In genomic region chrX:15914486-15914885, GRCh38 we compare ENCODE assay signal across 26 cellular contexts.
"Had no signal": no experiment of that assay in that cellular context is flagged by ENCODE, and none has a peak within 500 bp of the region (broad histone marks: within the 10 kb centered on the region; RNA-seq: fewer than 3 reads in every experiment).

No MANE protein-coding gene starts in this region.

- H3K27me3 ChIP-seq: neural progenitor cell, right atrium auricular region, suprapubic skin, transverse colon, upper lobe of right lung, uterus had no signal

- H3K36me3 ChIP-seq: neural progenitor cell, prostate gland, right atrium auricular region, suprapubic skin, transverse colon, upper lobe of right lung, uterus had no signal

- H3K9ac ChIP-seq: neural progenitor cell, parathyroid adenoma had no signal

- H3K9me3 ChIP-seq: mucosa of descending colon, prostate gland, suprapubic skin, transverse colon, upper lobe of right lung, uterus had no signal

- H3K79me2 ChIP-seq: parathyroid adenoma had no signal

- H3K4me3 ChIP-seq: dorsolateral prefrontal cortex, lung, mucosa of descending colon, neural progenitor cell, prostate gland, right atrium auricular region, smooth muscle cell, suprapubic skin, transverse colon, upper lobe of right lung, uterus had no signal

- H2AFZ ChIP-seq: neural progenitor cell, parathyroid adenoma had no signal

- H3K27ac ChIP-seq: dorsolateral prefrontal cortex, neural progenitor cell, parathyroid adenoma, prostate gland, right atrium auricular region, suprapubic skin, transverse colon, upper lobe of right lung, uterus had no signal

- H3K4me1 ChIP-seq: parathyroid adenoma, prostate gland, suprapubic skin, transverse colon, upper lobe of right lung, uterus had no signal

- H3K4me2 ChIP-seq: neural progenitor cell, smooth muscle cell had no signal

- FAIRE-seq: frontal cortex, keratinocyte had no signal

- ATAC-seq: left ventricle myocardium superior; mucosa of descending colon; natural killer cell treated with Interleukin-12 subunit alpha and Interleukin-12 subunit beta and Interleukin-15 and Interleukin-18, amount 100 ng/mL, for 72 hours; sciatic nerve; stimulated activated naive CD8-positive, alpha-beta T cell treated with anti-CD3 and anti-CD28 coated beads, Interleukin-15, amount 100 ng/mL, for 72 hours; upper lobe of right lung had no signal

- DNase-seq: effector CD4-positive, alpha-beta T cell; head of caudate nucleus; left ventricle myocardium superior; mucosa of descending colon; naive B cell; stimulated activated CD4-positive, alpha-beta T cell treated with anti-CD3 and anti-CD28 coated beads, Interleukin-12 subunit alpha, Interleukin-12 subunit beta, amount 100 ng/mL, for 4 hours; stimulated activated CD4-positive, alpha-beta T cell treated with anti-CD3 and anti-CD28 coated beads, Interleukin-1b, Interleukin-23, amount 100 ng/mL, for 48 hours; stimulated activated CD4-positive, alpha-beta T cell treated with anti-CD3 and anti-CD28 coated beads, Interleukin-4, amount 100 ng/mL, for 1 hour; stimulated activated CD8-positive, alpha-beta memory T cell treated with anti-CD3 and anti-CD28 coated beads, Interleukin-4, amount 100 ng/mL, for 48 hours; stimulated activated naive CD4-positive, alpha-beta T cell; stimulated activated naive CD8-positive, alpha-beta T cell treated with anti-CD3 and anti-CD28 coated beads, Interleukin-15, amount 100 ng/mL, for 72 hours; transverse colon; upper lobe of right lung; uterus had no signal
